13 cellular contexts compared by ENCODE assay signal in the genomic region with DNA sequence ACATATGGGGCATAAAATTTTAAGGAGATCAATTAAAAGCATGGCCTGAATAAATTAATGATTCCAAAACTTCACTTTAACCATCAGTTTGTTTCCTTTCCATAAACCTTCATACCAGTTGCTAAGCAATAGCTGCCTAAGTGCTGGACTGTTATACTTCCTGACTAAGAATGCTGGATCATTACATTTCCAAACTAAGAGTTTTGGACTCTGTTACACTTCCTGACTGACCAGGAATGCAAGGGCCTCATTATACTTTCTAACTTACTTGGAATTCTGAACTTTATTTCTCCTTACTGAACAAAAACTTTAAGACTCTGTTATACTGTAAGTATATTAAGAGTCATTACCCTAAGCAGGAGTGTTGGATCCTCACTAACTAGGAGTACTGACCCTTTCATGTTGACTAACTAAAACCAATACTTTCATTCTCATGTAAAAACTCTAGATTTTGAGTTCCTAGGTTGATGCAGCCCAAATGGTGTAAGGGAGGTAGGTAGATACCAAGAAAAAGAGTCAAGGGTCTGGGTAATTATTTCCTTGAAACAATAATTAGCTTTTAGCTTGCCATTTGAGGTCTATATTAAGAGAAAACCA.
DNase-seq lines count a peak whose midpoint lies in the region; TF ChIP-seq lines count a peak whose summit lies in the region.
"Had no signal": no experiment of that assay in that cellular context is flagged by ENCODE, and none has a peak within 500 bp of the region (broad histone marks: within the 10 kb centered on the region; RNA-seq: fewer than 3 reads in every experiment).

No MANE protein-coding gene starts in this region.

- H3K27me3 ChIP-seq in fibroblast of lung (ENCODE audit: control insufficient read depth, insufficient read depth, low read length) = no peaks in the 10 kb centered on the region
- H3K27me3 ChIP-seq: foreskin keratinocyte, vagina had no signal

- peak overlapping the region; percentile 35 for H3K27ac Mint-ChIP-seq in neural crest cell (ENCODE audit: unreplicated experiment)
- H3K27ac Mint-ChIP-seq in activated T-helper 1 cell treated with anti-CD3 and anti-CD28 coated beads, Interleukin-12 subunit alpha, Interleukin-12 subunit beta, Interleukin-2, Interleukin-4 antibody, amounts not matched to agents 30 ng/mL and 10 ng/mL and 1 ng/mL, durations not matched to agents 14 hours and 24 hours and 36 hours = no peak overlapping the region

- no peaks in the 10 kb centered on the region for H4K20me1 ChIP-seq in fibroblast of lung (ENCODE audit: control insufficient read depth, extremely low read depth, insufficient read depth, low read length)

- no peaks in the 10 kb centered on the region for H3K36me3 ChIP-seq in fibroblast of lung (ENCODE audit: control insufficient read depth, insufficient read depth, low read length)
- H3K36me3 ChIP-seq: vagina had no signal

- no peaks in the 10 kb centered on the region for H3K9me3 ChIP-seq in fibroblast of lung (ENCODE audit: control insufficient read depth, insufficient read depth, low read depth, low read length)
- H3K9me3 ChIP-seq: vagina had no signal

- no peaks in the 10 kb centered on the region for H3K4me1 ChIP-seq in fibroblast of lung (ENCODE audit: control insufficient read depth, extremely low read depth, insufficient read depth, low read length)
- H3K4me1 ChIP-seq: vagina had no signal

- peaks cover 6% of the 10 kb centered on the region for H3K36me3 Mint-ChIP-seq in neural crest cell (ENCODE audit: low read depth)
- H3K36me3 Mint-ChIP-seq in activated T-helper 1 cell treated with anti-CD3 and anti-CD28 coated beads, Interleukin-12 subunit alpha, Interleukin-12 subunit beta, Interleukin-2, Interleukin-4 antibody, amounts not matched to agents 30 ng/mL and 10 ng/mL and 1 ng/mL, durations not matched to agents 14 hours and 24 hours and 36 hours (ENCODE audit: low read depth) = peaks cover 4% of the 10 kb centered on the region

- H3K79me2 ChIP-seq in fibroblast of lung (ENCODE audit: control insufficient read depth, insufficient read depth, low read length) = peaks cover 2% of the 10 kb centered on the region

- peak; percentile 20 for DNase-seq in ELR (ENCODE audit: low read depth)
- peak; percentile 48 for DNase-seq in M059J (ENCODE audit: low read depth)
- DNase-seq in fibroblast of lung (ENCODE audit: low read depth in 2 of 2) = peak; percentile 33 to 73
- no peak for DNase-seq in neural crest cell (ENCODE audit: low read depth, low spot score)
- DNase-seq in activated T-helper 1 cell treated with anti-CD3 and anti-CD28 coated beads, Interleukin-12 subunit alpha, Interleukin-12 subunit beta, Interleukin-2, Interleukin-4 antibody, amounts not matched to agents 30 ng/mL and 10 ng/mL and 1 ng/mL, durations not matched to agents 14 hours and 24 hours and 36 hours (ENCODE audit: low spot score) = no peak
- DNase-seq in activated effector memory CD4-positive, alpha-beta T cell treated with anti-CD3 and anti-CD28 coated beads, Interleukin-2, amount 50 U/mL, for 16 hours = no peak
- DNase-seq in NCI-H345 (lab: John Stamatoyannopoulos, UW) = no peak
- no peak for DNase-seq in NCI-H128 (lab: John Stamatoyannopoulos, UW; ENCODE audit: unreplicated experiment)
- DNase-seq: MM.1S, NCI-H526 treated with DMSO at 0.1 percent for 48 hours had no signal

- H2AFZ ChIP-seq in fibroblast of lung (ENCODE audit: low read length) = no peak overlapping the region

- no peak overlapping the region for H3K4me3 ChIP-seq in fibroblast of lung (replicated peaks in 1 of 4; ENCODE audit: control extremely low read depth in 1 of 4, insufficient read depth in 1 of 4, low read depth in 3 of 4, low read length in 4 of 4)
- H3K4me3 ChIP-seq: vagina had no signal

- no peak overlapping the region for H3K4me3 Mint-ChIP-seq in neural crest cell
- no peak overlapping the region for H3K4me3 Mint-ChIP-seq in activated T-helper 1 cell treated with anti-CD3 and anti-CD28 coated beads, Interleukin-12 subunit alpha, Interleukin-12 subunit beta, Interleukin-2, Interleukin-4 antibody, amounts not matched to agents 30 ng/mL and 10 ng/mL and 1 ng/mL, durations not matched to agents 14 hours and 24 hours and 36 hours
- H3K4me3 Mint-ChIP-seq: central memory CD8-positive, alpha-beta T cell had no signal

- intact Hi-C loops in activated T-helper 1 cell treated with anti-CD3 and anti-CD28 coated beads, Interleukin-12 subunit alpha, Interleukin-12 subunit beta, Interleukin-2, Interleukin-4 antibody, amounts not matched to agents 30 ng/mL and 10 ng/mL and 1 ng/mL, durations not matched to agents 14 hours and 24 hours and 36 hours (cut with micrococcal nuclease) = no loop called here

- H3K4me1 Mint-ChIP-seq in neural crest cell = peaks cover 4% of the 10 kb centered on the region
- peaks cover 13% of the 10 kb centered on the region for H3K4me1 Mint-ChIP-seq in activated T-helper 1 cell treated with anti-CD3 and anti-CD28 coated beads, Interleukin-12 subunit alpha, Interleukin-12 subunit beta, Interleukin-2, Interleukin-4 antibody, amounts not matched to agents 30 ng/mL and 10 ng/mL and 1 ng/mL, durations not matched to agents 14 hours and 24 hours and 36 hours (ENCODE audit: low read depth)

- TF ChIP-seq CTCF in fibroblast of lung (conservative IDR thresholded peaks at IDR 0.05 in 1 of 2, IDR thresholded peaks at IDR 0.05 in 1 of 2; ENCODE audit: low read depth in 1 of 2, low read length in 2 of 2) (no peak), neural crest cell (conservative IDR thresholded peaks at IDR 0.05) (no peak)

- H3K9me3 Mint-ChIP-seq in neural crest cell = peaks cover 2% of the 10 kb centered on the region
- H3K9me3 Mint-ChIP-seq in activated T-helper 1 cell treated with anti-CD3 and anti-CD28 coated beads, Interleukin-12 subunit alpha, Interleukin-12 subunit beta, Interleukin-2, Interleukin-4 antibody, amounts not matched to agents 30 ng/mL and 10 ng/mL and 1 ng/mL, durations not matched to agents 14 hours and 24 hours and 36 hours = peaks cover 5% of the 10 kb centered on the region
- H3K9me3 Mint-ChIP-seq: central memory CD8-positive, alpha-beta T cell had no signal

- H3K9ac ChIP-seq in fibroblast of lung (ENCODE audit: insufficient read depth, low read length) = no peak overlapping the region

- no peaks in the 10 kb centered on the region for H3K27me3 Mint-ChIP-seq in neural crest cell (ENCODE audit: low read depth)
- no peaks in the 10 kb centered on the region for H3K27me3 Mint-ChIP-seq in activated T-helper 1 cell treated with anti-CD3 and anti-CD28 coated beads, Interleukin-12 subunit alpha, Interleukin-12 subunit beta, Interleukin-2, Interleukin-4 antibody, amounts not matched to agents 30 ng/mL and 10 ng/mL and 1 ng/mL, durations not matched to agents 14 hours and 24 hours and 36 hours (ENCODE audit: insufficient read depth)
- H3K27me3 Mint-ChIP-seq: central memory CD8-positive, alpha-beta T cell had no signal

- H3K27ac ChIP-seq in fibroblast of lung (ENCODE audit: insufficient read depth, low read length) = no peak overlapping the region
- H3K27ac ChIP-seq: foreskin keratinocyte, vagina had no signal

- no peak overlapping the region for H3K4me2 ChIP-seq in fibroblast of lung (ENCODE audit: extremely low read depth, insufficient read depth, low read length)

Comparison
In these comparisons a context has a peak if more than half of its experiments do, and no peak if none do; other contexts are left out.
1. DNase-seq: peak in ELR (single experiment), M059J (single experiment) and fibroblast of lung (2 of 2); none in neural crest cell (single experiment), activated T-helper 1 cell treated with anti-CD3 and anti-CD28 coated beads, Interleukin-12 subunit alpha, Interleukin-12 subunit beta, Interleukin-2, Interleukin-4 antibody, amounts not matched to agents 30 ng/mL and 10 ng/mL and 1 ng/mL, durations not matched to agents 14 hours and 24 hours and 36 hours (single experiment), activated effector memory CD4-positive, alpha-beta T cell treated with anti-CD3 and anti-CD28 coated beads, Interleukin-2, amount 50 U/mL, for 16 hours (single experiment), NCI-H345 (single experiment) and NCI-H128 (single experiment).